16 cellular contexts compared by ENCODE assay signal in the genomic region with DNA sequence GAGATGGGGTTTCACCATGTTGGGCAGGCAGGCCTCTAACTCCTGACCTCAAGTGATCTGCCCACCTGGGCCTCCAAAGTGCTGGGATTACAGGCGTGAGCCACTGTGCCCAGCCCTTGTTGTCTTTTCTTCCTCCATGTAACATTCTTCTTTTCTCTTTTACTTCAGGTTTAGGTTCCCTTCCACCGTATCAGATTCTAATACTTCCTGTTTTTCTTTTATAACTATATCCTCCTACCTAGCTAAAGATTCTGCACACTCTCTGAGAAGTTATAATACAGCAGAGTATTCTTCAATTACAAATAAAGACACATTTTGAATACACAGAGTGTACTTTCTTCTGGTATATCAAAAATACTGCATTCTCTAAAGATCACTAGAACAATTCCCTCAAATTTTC.
"Had no signal": no experiment of that assay in that cellular context is flagged by ENCODE, and none has a peak within 500 bp of the region (broad histone marks: within the 10 kb centered on the region; RNA-seq: fewer than 3 reads in every experiment).

No MANE protein-coding gene starts in this region.

- H3K9me3 Mint-ChIP-seq: activated CD4-positive, alpha-beta memory T cell treated with anti-CD3 and anti-CD28 coated beads, Interleukin-2, amount 10 ng/mL, durations not matched to agents 7 days and 5 days; activated naive CD4-positive, alpha-beta T cell treated with anti-CD3 and anti-CD28 coated beads for 36 hours; neural progenitor cell; T-helper 1 cell treated with Interleukin-12 subunit alpha and Interleukin-12 subunit beta and Interleukin-4 antibody, amounts not matched to agents 30 μg/mL and 1 μg/mL, for 36 hours; WTC11 had no signal

- H3K27ac ChIP-seq: left lung, neural progenitor cell, prostate gland, right atrium auricular region, testis, upper lobe of right lung had no signal

- H3K27me3 Mint-ChIP-seq: activated CD4-positive, alpha-beta memory T cell treated with anti-CD3 and anti-CD28 coated beads, Interleukin-2, amount 10 ng/mL, durations not matched to agents 7 days and 5 days; activated CD8-positive, alpha-beta memory T cell treated with anti-CD3 and anti-CD28 coated beads, Interleukin-2, amount 10 ng/mL, durations not matched to agents 7 days and 5 days had no signal

- H3K9me3 ChIP-seq: left lung, prostate gland, right atrium auricular region, testis, upper lobe of right lung had no signal

- H3K4me1 ChIP-seq: left lung, neural progenitor cell, prostate gland, testis, upper lobe of right lung had no signal

- H3K4me3 Mint-ChIP-seq: activated CD4-positive, alpha-beta memory T cell treated with anti-CD3 and anti-CD28 coated beads, Interleukin-2, amount 10 ng/mL, durations not matched to agents 7 days and 5 days; activated CD8-positive, alpha-beta memory T cell treated with anti-CD3 and anti-CD28 coated beads, Interleukin-2, amount 10 ng/mL, durations not matched to agents 7 days and 5 days; activated naive CD4-positive, alpha-beta T cell treated with anti-CD3 and anti-CD28 coated beads for 36 hours; neural progenitor cell; T-helper 1 cell treated with Interleukin-12 subunit alpha and Interleukin-12 subunit beta and Interleukin-4 antibody, amounts not matched to agents 30 μg/mL and 1 μg/mL, for 36 hours; WTC11 had no signal

- H3K27me3 ChIP-seq: left lung, neural progenitor cell, right atrium auricular region, testis, upper lobe of right lung had no signal

- H3K36me3 Mint-ChIP-seq: WTC11 had no signal

- H3K4me3 ChIP-seq: left lung, neural progenitor cell, prostate gland, right atrium auricular region, testis, upper lobe of right lung had no signal

- H3K27ac Mint-ChIP-seq: activated CD4-positive, alpha-beta memory T cell treated with anti-CD3 and anti-CD28 coated beads, Interleukin-2, amount 10 ng/mL, durations not matched to agents 7 days and 5 days; activated CD8-positive, alpha-beta memory T cell treated with anti-CD3 and anti-CD28 coated beads, Interleukin-2, amount 10 ng/mL, durations not matched to agents 7 days and 5 days; activated naive CD4-positive, alpha-beta T cell treated with anti-CD3 and anti-CD28 coated beads for 36 hours; neural progenitor cell; T-helper 1 cell treated with Interleukin-12 subunit alpha and Interleukin-12 subunit beta and Interleukin-4 antibody, amounts not matched to agents 30 μg/mL and 1 μg/mL, for 36 hours had no signal

- ATAC-seq: activated CD8-positive, alpha-beta memory T cell treated with anti-CD3 and anti-CD28 coated beads, Interleukin-2, amount 10 ng/mL, durations not matched to agents 7 days and 5 days; left lung; upper lobe of right lung; WTC11 had no signal

- DNase-seq: activated CD4-positive, alpha-beta memory T cell treated with anti-CD3 and anti-CD28 coated beads, Interleukin-2, amount 10 ng/mL, durations not matched to agents 7 days and 5 days; activated CD4-positive, alpha-beta T cell treated with anti-CD3 and anti-CD28 coated beads for 4 hours; activated CD8-positive, alpha-beta memory T cell treated with anti-CD3 and anti-CD28 coated beads, Interleukin-2, amount 10 ng/mL, durations not matched to agents 7 days and 5 days; activated naive CD4-positive, alpha-beta T cell treated with anti-CD3 and anti-CD28 coated beads for 36 hours; aorta; effector CD4-positive, alpha-beta T cell; kidney; left lung; stimulated activated CD4-positive, alpha-beta T cell treated with anti-CD3 and anti-CD28 coated beads, Interleukin-4, amount 100 ng/mL, for 1 hour; testis; upper lobe of right lung had no signal

- H3K36me3 ChIP-seq: left lung, neural progenitor cell, prostate gland, right atrium auricular region, upper lobe of right lung had no signal

- H3K4me1 Mint-ChIP-seq: neural progenitor cell, WTC11 had no signal
